ENCODE assay signal across 2 cellular contexts in genomic region chr16:4372315-4372577, GRCh38.
TF ChIP-seq lines count a peak whose summit lies in the region.

No MANE protein-coding gene starts in this region.

TF ChIP-seq in A549, 52 proteins besides CTCF, POLR2A, EP300 and RAD21:
- no peak for TF ChIP-seq RNF2 (IDR thresholded peaks at IDR 0.05; ENCODE audit: borderline replicate concordance, low read depth)
- TF ChIP-seq ZC3H11A (IDR thresholded peaks at IDR 0.05): no peak
- TF ChIP-seq CBX2 (IDR thresholded peaks at IDR 0.05; ENCODE audit: borderline replicate concordance, low read depth): no peak
- no peak for TF ChIP-seq NR3C1 (IDR thresholded peaks at IDR 0.05)
- no peak for TF ChIP-seq NFE2L2 (conservative IDR thresholded peaks at IDR 0.05; ENCODE audit: low read length)
- no peak for TF ChIP-seq GATA3 (IDR thresholded peaks at IDR 0.05; ENCODE audit: borderline replicate concordance)
- no peak for TF ChIP-seq HDAC2 (IDR thresholded peaks at IDR 0.05)
- no peak for TF ChIP-seq MAX (IDR thresholded peaks at IDR 0.05)
- TF ChIP-seq CBX8 (IDR thresholded peaks at IDR 0.05): no peak
- no peak for TF ChIP-seq ZNF302 (CRISPR knock-in tag; IDR thresholded peaks at IDR 0.05)
- no peak for TF ChIP-seq HEYL (CRISPR knock-in tag; IDR thresholded peaks at IDR 0.05)
- TF ChIP-seq BHLHE40 (IDR thresholded peaks at IDR 0.05; ENCODE audit: low read depth, low read length): no peak
TF ChIP-seq in A549: peak in this region for 0.

TF ChIP-seq in IMR-90, 13 proteins besides CTCF, POLR2A, EP300 and RAD21:
- TF ChIP-seq MXI1 (IDR thresholded peaks at IDR 0.05; ENCODE audit: borderline replicate concordance, low read depth, low read length): no peak
- TF ChIP-seq MAFK (IDR thresholded peaks at IDR 0.05; ENCODE audit: low read depth, low read length): no peak
- TF ChIP-seq RCOR1 (IDR thresholded peaks at IDR 0.05; ENCODE audit: insufficient replicate concordance, low read length): no peak
- no peak for TF ChIP-seq ELK1 (IDR thresholded peaks at IDR 0.05; ENCODE audit: borderline replicate concordance, low read depth, low read length)
- no peak for TF ChIP-seq CEBPB (IDR thresholded peaks at IDR 0.05; ENCODE audit: low read depth, low read length)
- TF ChIP-seq FOS (IDR thresholded peaks at IDR 0.05; ENCODE audit: low read depth, low read length): no peak
- no peak for TF ChIP-seq NFE2L2 (IDR thresholded peaks at IDR 0.05; ENCODE audit: low read depth, low read length)
- no peak for TF ChIP-seq USF2 (IDR thresholded peaks at IDR 0.05; ENCODE audit: low read depth, low read length)
- TF ChIP-seq CHD1 (IDR thresholded peaks at IDR 0.05; ENCODE audit: low read depth, low read length): no peak
- TF ChIP-seq MAZ (IDR thresholded peaks at IDR 0.05; ENCODE audit: borderline replicate concordance, low read depth, low read length): no peak
- no peak for TF ChIP-seq BHLHE40 (IDR thresholded peaks at IDR 0.05; ENCODE audit: low read depth, low read length)
- no peak for TF ChIP-seq SMC3 (IDR thresholded peaks at IDR 0.05; ENCODE audit: low read depth, low read length)
